In the genomic region with DNA sequence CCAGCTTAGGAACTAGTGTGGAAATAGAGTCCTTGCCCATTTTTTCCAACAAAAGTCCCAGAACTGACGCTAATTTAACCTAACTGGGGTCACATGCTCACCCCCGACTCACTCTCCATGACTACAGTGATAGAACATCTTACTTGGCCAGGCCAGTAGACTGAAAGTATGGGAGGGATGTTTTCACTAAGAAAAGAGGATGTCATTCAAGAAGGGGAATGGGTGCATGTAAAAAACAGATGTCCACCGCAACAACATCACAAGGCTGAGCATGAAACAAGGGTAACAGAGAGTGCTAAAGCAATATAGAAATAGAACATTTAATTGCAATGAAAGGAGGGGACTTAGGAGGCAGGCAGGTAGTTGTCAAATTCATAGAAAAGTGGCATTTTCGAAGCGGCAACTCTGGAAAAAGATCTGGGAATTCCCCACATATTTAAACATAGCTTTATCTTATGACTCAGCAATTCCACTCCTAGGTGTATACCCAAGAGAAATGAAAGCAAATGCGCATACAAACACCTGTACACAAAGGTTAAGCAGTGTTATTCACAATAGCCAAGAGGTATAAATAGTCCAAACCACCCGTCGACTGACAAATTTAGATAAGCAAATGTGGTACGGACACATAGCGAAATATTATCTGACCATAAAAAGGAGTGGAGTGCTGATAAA, we compare ENCODE assay signal across 12 cellular contexts. TPM values are rescaled to one million over a fixed set of nuclear protein-coding genes. Genes with fewer than 3 reads are reported as not detected.
DNase-seq lines count a peak whose midpoint lies in the region; ATAC-seq and TF ChIP-seq lines count a peak whose summit lies in the region.
"Had no signal": no experiment of that assay in that cellular context is flagged by ENCODE, and none has a peak within 500 bp of the region (broad histone marks: within the 10 kb centered on the region; RNA-seq: fewer than 3 reads in every experiment).

No MANE protein-coding gene starts in this region.

- DNase-seq in fibroblast of mammary gland (ENCODE audit: low read depth) (peak; percentile 66), SKM-1 (lab: John Stamatoyannopoulos, UW; ENCODE audit: unreplicated experiment) (no peak), WTC11 (ENCODE audit: low spot score) (no peak), WERI-Rb-1 (no peak)
- DNase-seq in naive thymus-derived CD8-positive, alpha-beta T cell, result no peak
- DNase-seq: activated CD4-positive, alpha-beta T cell treated with anti-CD3 and anti-CD28 coated beads for 48 hours; left cardiac atrium; stimulated activated CD4-positive, alpha-beta T cell treated with anti-CD3 and anti-CD28 coated beads, Interleukin-12 subunit alpha, Interleukin-12 subunit beta, amount 100 ng/mL, for 4 hours had no signal

- no peaks in the 10 kb centered on the region for H3K36me3 Mint-ChIP-seq in WTC11
- no peaks in the 10 kb centered on the region for H3K36me3 Mint-ChIP-seq in naive thymus-derived CD8-positive, alpha-beta T cell

- H3K36me3 ChIP-seq in WERI-Rb-1, result no peaks in the 10 kb centered on the region

- no peaks in the 10 kb centered on the region for H3K9me3 ChIP-seq in WERI-Rb-1 (ENCODE audit: severe bottlenecking)

- no peak overlapping the region for H3K4me3 ChIP-seq in fibroblast of mammary gland (ENCODE audit: control insufficient read depth, low read depth, low read length)
- H3K4me3 ChIP-seq in WERI-Rb-1 (ENCODE audit: low read depth, low read length), result no peak overlapping the region

- H3K27me3 Mint-ChIP-seq in WTC11 (ENCODE audit: low read depth), result no peaks in the 10 kb centered on the region
- peaks cover 0 to 8% (median 1%) of the 10 kb centered on the region in 5 donors for H3K27me3 Mint-ChIP-seq in naive thymus-derived CD8-positive, alpha-beta T cell
- H3K27me3 Mint-ChIP-seq: dendritic cell treated with granulocyte-macrophage colony-stimulating factor and Interleukin-4, amounts not matched to agents 40 ng/mL and 50 ng/mL, for 4 days had no signal

- H3K27ac ChIP-seq in WERI-Rb-1, result no peak overlapping the region

- ATAC-seq in GM18502 (IDR thresholded peaks at IDR 0.05; ENCODE audit: poor library complexity, unreplicated experiment), result peak; percentile 73
- peak; percentile 61 for ATAC-seq in GM21528 (IDR thresholded peaks at IDR 0.05; ENCODE audit: low FRiP score, unreplicated experiment)
- ATAC-seq in HG03342 (IDR thresholded peaks at IDR 0.05; ENCODE audit: unreplicated experiment), result peak; percentile 61
- ATAC-seq in WTC11, result no peak
- ATAC-seq in naive thymus-derived CD8-positive, alpha-beta T cell, result no peak

- CTCF ChIA-PET in WTC11 (lab: Charles Lee), result no interaction called here

- no peaks in the 10 kb centered on the region for H3K27me3 ChIP-seq in WERI-Rb-1 (ENCODE audit: insufficient read depth, low read depth, severe bottlenecking)

- no peak for TF ChIP-seq CTCF in fibroblast of mammary gland (conservative IDR thresholded peaks at IDR 0.05; ENCODE audit: control insufficient read depth, insufficient read depth, low read depth, low read length)
- no peak for TF ChIP-seq CTCF in WTC11 (IDR thresholded peaks at IDR 0.05)
- no peak for TF ChIP-seq CTCF in WERI-Rb-1 (IDR thresholded peaks at IDR 0.05; ENCODE audit: low read depth, low read length)

- peaks cover 3% of the 10 kb centered on the region; the same call in 1 of the 2 replicates for H3K4me1 Mint-ChIP-seq in WTC11
- H3K4me1 Mint-ChIP-seq in naive thymus-derived CD8-positive, alpha-beta T cell, result peaks cover 0 to 6% (median 0%) of the 10 kb centered on the region in 4 donors

- H3K27ac Mint-ChIP-seq in WTC11, result no peak overlapping the region
- no peak overlapping the region for H3K27ac Mint-ChIP-seq in naive thymus-derived CD8-positive, alpha-beta T cell
- H3K27ac Mint-ChIP-seq: dendritic cell treated with granulocyte-macrophage colony-stimulating factor and Interleukin-4, amounts not matched to agents 40 ng/mL and 50 ng/mL, for 4 days had no signal

- no peaks in the 10 kb centered on the region for H3K9me3 Mint-ChIP-seq in WTC11
- no peaks in the 10 kb centered on the region for H3K9me3 Mint-ChIP-seq in naive thymus-derived CD8-positive, alpha-beta T cell
- H3K9me3 Mint-ChIP-seq: dendritic cell treated with granulocyte-macrophage colony-stimulating factor and Interleukin-4, amounts not matched to agents 40 ng/mL and 50 ng/mL, for 4 days had no signal

- no peak overlapping the region for H3K4me3 Mint-ChIP-seq in WTC11
- H3K4me3 Mint-ChIP-seq in naive thymus-derived CD8-positive, alpha-beta T cell, result no peak overlapping the region
- H3K4me3 Mint-ChIP-seq: dendritic cell treated with granulocyte-macrophage colony-stimulating factor and Interleukin-4, amounts not matched to agents 40 ng/mL and 50 ng/mL, for 4 days had no signal

- POLR2A ChIA-PET in WTC11 (lab: Charles Lee), result no interaction called here
- POLR2A ChIA-PET in naive thymus-derived CD8-positive, alpha-beta T cell (lab: Charles Lee), result no interaction called here

TF ChIP-seq in WTC11, 78 proteins besides CTCF, POLR2A, EP300 and RAD21:
- no peak for TF ChIP-seq FOXJ3 (CRISPR knock-in tag; IDR thresholded peaks at IDR 0.05; ENCODE audit: borderline replicate concordance)
- TF ChIP-seq ZNF423 (CRISPR knock-in tag; IDR thresholded peaks at IDR 0.05), result no peak
- no peak for TF ChIP-seq E2F4 (CRISPR knock-in tag; IDR thresholded peaks at IDR 0.05; ENCODE audit: borderline replicate concordance, low read depth)
- TF ChIP-seq, protein P1, sequence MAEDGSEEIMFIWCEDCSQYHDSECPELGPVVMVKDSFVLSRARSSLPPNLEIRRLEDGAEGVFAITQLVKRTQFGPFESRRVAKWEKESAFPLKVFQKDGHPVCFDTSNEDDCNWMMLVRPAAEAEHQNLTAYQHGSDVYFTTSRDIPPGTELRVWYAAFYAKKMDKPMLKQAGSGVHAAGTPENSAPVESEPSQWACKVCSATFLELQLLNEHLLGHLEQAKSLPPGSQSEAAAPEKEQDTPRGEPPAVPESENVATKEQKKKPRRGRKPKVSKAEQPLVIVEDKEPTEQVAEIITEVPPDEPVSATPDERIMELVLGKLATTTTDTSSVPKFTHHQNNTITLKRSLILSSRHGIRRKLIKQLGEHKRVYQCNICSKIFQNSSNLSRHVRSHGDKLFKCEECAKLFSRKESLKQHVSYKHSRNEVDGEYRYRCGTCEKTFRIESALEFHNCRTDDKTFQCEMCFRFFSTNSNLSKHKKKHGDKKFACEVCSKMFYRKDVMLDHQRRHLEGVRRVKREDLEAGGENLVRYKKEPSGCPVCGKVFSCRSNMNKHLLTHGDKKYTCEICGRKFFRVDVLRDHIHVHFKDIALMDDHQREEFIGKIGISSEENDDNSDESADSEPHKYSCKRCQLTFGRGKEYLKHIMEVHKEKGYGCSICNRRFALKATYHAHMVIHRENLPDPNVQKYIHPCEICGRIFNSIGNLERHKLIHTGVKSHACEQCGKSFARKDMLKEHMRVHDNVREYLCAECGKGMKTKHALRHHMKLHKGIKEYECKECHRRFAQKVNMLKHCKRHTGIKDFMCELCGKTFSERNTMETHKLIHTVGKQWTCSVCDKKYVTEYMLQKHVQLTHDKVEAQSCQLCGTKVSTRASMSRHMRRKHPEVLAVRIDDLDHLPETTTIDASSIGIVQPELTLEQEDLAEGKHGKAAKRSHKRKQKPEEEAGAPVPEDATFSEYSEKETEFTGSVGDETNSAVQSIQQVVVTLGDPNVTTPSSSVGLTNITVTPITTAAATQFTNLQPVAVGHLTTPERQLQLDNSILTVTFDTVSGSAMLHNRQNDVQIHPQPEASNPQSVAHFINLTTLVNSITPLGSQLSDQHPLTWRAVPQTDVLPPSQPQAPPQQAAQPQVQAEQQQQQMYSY (CRISPR knock-in tag; IDR thresholded peaks at IDR 0.05), result no peak
- TF ChIP-seq CREM (CRISPR knock-in tag; IDR thresholded peaks at IDR 0.05), result no peak
- no peak for TF ChIP-seq SMAD3 (CRISPR knock-in tag; IDR thresholded peaks at IDR 0.05; ENCODE audit: borderline replicate concordance)

RNA-seq across cellular contexts. Expression of gene UBE2E2, which starts 41.1 kb away (rescaled TPM):
- 53.8 to 62.8 TPM (median 54.9 TPM) in 3 replicates for total RNA-seq in WTC11 (2021)
- 10 to 100 TPM; 14.0 to 14.5 TPM for total RNA-seq in naive thymus-derived CD8-positive, alpha-beta T cell
- 10 to 100 TPM; 12.5 to 19.6 (median 12.7) TPM for polyA plus RNA-seq in naive thymus-derived CD8-positive, alpha-beta T cell

Comparison
In these comparisons a context has a peak if more than half of its experiments do, and no peak if none do; other contexts are left out.
1. ATAC-seq: peak in GM18502 (single experiment), GM21528 (single experiment) and HG03342 (single experiment); none in WTC11 (single experiment) and naive thymus-derived CD8-positive, alpha-beta T cell (0 of 2).